19 cellular contexts compared by ENCODE assay signal in the genomic region with DNA sequence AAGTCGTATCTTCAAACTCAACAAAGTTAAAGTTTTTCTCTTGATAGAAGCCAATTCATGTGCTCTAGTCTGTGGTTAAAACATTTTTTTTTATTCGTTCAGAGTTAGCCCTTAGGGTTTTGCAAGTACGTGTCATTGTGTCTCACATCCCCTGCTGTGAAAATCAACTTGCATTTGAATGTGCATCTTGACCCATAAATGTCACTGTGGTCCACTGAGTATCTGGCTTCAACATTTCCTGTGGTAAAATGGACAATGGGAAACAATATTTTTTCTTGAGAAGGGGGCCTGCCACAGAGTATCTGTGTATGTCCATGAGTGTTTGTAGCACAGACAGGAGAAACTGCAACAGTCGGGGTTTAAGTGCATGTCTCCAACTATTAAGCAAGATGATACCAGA.
A peak's percentile ranks its signal among the peaks of the same experiment; 100 is the strongest.
DNase-seq lines count a peak whose midpoint lies in the region; TF ChIP-seq lines count a peak whose summit lies in the region.
"Had no signal": no experiment of that assay in that cellular context is flagged by ENCODE, and none has a peak within 500 bp of the region (broad histone marks: within the 10 kb centered on the region; RNA-seq: fewer than 3 reads in every experiment).

No MANE protein-coding gene starts in this region.

- H3K27ac Mint-ChIP-seq in endodermal cell: no peak overlapping the region
- H3K27ac Mint-ChIP-seq: activated naive CD8-positive, alpha-beta T cell; HFFc6; memory B cell had no signal

- H3K36me3 ChIP-seq in endodermal cell (ENCODE audit: control insufficient read depth, insufficient read depth, low read length): no peaks in the 10 kb centered on the region
- H3K36me3 ChIP-seq in smooth muscle cell (ENCODE audit: low read depth): no peaks in the 10 kb centered on the region
- H3K36me3 ChIP-seq: gastroesophageal sphincter had no signal

- 40 to 64% methylated on average over 4 of the region's 4 CpGs for WGBS in endodermal cell (ENCODE audit: insufficient coverage in 1 of 2, insufficient read length in 1 of 2), 2 experiments
- WGBS in smooth muscle cell (ENCODE audit: low lambda C conversion rate): 33% methylated on average over 4 of the region's 4 CpGs

- H3K9ac ChIP-seq in endodermal cell (ENCODE audit: extremely low read depth, low read length, poor library complexity, severe bottlenecking): no peak overlapping the region
- H3K9ac ChIP-seq in smooth muscle cell (ENCODE audit: low read depth): no peak overlapping the region

- H3K4me3 Mint-ChIP-seq in endodermal cell: no peak overlapping the region
- H3K4me3 Mint-ChIP-seq: activated naive CD8-positive, alpha-beta T cell; activated T-cell treated with anti-CD3 and anti-CD28 coated beads, Interleukin-2, amount 50 U/mL, for 4 hours; CD8-positive, alpha-beta memory T cell; HFFc6; memory B cell had no signal

- TF ChIP-seq CTCF in endodermal cell (conservative IDR thresholded peaks at IDR 0.05) (no peak), smooth muscle cell (IDR thresholded peaks at IDR 0.05; ENCODE audit: borderline replicate concordance, insufficient read depth, poor library complexity, severe bottlenecking) (no peak)

- peak overlapping the region; percentile 57 for H3K4me2 ChIP-seq in smooth muscle cell

- H3K27ac ChIP-seq in endodermal cell (ENCODE audit: low read depth, low read length) (peak overlapping the region; percentile 12), smooth muscle cell (ENCODE audit: low read depth) (peak overlapping the region; percentile 44)
- H3K27ac ChIP-seq: gastroesophageal sphincter had no signal

- H2AFZ ChIP-seq in smooth muscle cell (ENCODE audit: low read depth): peak overlapping the region; percentile 20

- H3K79me2 ChIP-seq in smooth muscle cell (ENCODE audit: low read depth): no peaks in the 10 kb centered on the region

- H3K4me1 ChIP-seq in endodermal cell (ENCODE audit: control insufficient read depth, insufficient read depth, low read length): no peaks in the 10 kb centered on the region
- peaks cover 19% of the 10 kb centered on the region for H3K4me1 ChIP-seq in smooth muscle cell (ENCODE audit: low read depth)
- H3K4me1 ChIP-seq: gastroesophageal sphincter had no signal

- peak; percentile 2 to 92 (median 62) for DNase-seq in NCI-H1417 (lab: John Stamatoyannopoulos, UW)
- DNase-seq in NCI-H1417 treated with DMSO at 0.1 percent for 48 hours (lab: John Stamatoyannopoulos, UW): no peak
- peak; percentile 57 for DNase-seq in NCI-H460 (ENCODE audit: extremely low read depth, low read depth)
- DNase-seq in endodermal cell: no peak
- DNase-seq in smooth muscle cell (lab: John Stamatoyannopoulos, UW; ENCODE audit: unreplicated experiment): no peak
- no peak for DNase-seq in DMS 273 treated with DMSO at 0.1 percent for 48 hours (lab: John Stamatoyannopoulos, UW)
- DNase-seq in NCI-H526 treated with DMSO at 0.1 percent for 48 hours (lab: John Stamatoyannopoulos, UW): no peak
- no peak for DNase-seq in NCI-H524 treated with DMSO at 0.1 percent for 48 hours (lab: John Stamatoyannopoulos, UW)
- DNase-seq: activated CD4-positive, alpha-beta T cell treated with anti-CD3 and anti-CD28 coated beads, Interleukin-2, amount 50 U/mL, for 4 hours; activated T-cell treated with anti-CD3 and anti-CD28 coated beads, Interleukin-2, amount 50 U/mL, for 4 hours; CD8-positive, alpha-beta memory T cell; HFFc6; NCI-H1105; NCI-H345; right cardiac atrium; stimulated activated CD4-positive, alpha-beta T cell treated with anti-CD3 and anti-CD28 coated beads, Interleukin-2, amount 100 ng/mL, for 48 hours had no signal

- peaks cover 5% of the 10 kb centered on the region for H3F3A ChIP-seq in smooth muscle cell (ENCODE audit: low read depth)

- H3K4me3 ChIP-seq in endodermal cell (ENCODE audit: low read length) (no peak overlapping the region), smooth muscle cell (no peak overlapping the region)
- H3K4me3 ChIP-seq: gastroesophageal sphincter had no signal

- no peaks in the 10 kb centered on the region for H3K9me3 Mint-ChIP-seq in endodermal cell
- H3K9me3 Mint-ChIP-seq: HFFc6, memory B cell had no signal

- no peaks in the 10 kb centered on the region for H3K27me3 Mint-ChIP-seq in endodermal cell (ENCODE audit: insufficient read depth)
- H3K27me3 Mint-ChIP-seq: activated naive CD8-positive, alpha-beta T cell; CD8-positive, alpha-beta memory T cell; memory B cell had no signal

- H3K27me3 ChIP-seq in endodermal cell (ENCODE audit: control insufficient read depth, insufficient read depth, low read length, poor library complexity, severe bottlenecking) (no peaks in the 10 kb centered on the region), smooth muscle cell (ENCODE audit: low read depth) (no peaks in the 10 kb centered on the region)
- H3K27me3 ChIP-seq: gastroesophageal sphincter had no signal

- H3K4me1 Mint-ChIP-seq in endodermal cell: peaks cover 15% of the 10 kb centered on the region
- H3K4me1 Mint-ChIP-seq: CD8-positive, alpha-beta memory T cell; memory B cell had no signal

- no peaks in the 10 kb centered on the region for H3K36me3 Mint-ChIP-seq in endodermal cell (ENCODE audit: low read depth)
- H3K36me3 Mint-ChIP-seq: activated naive CD8-positive, alpha-beta T cell; CD8-positive, alpha-beta memory T cell; memory B cell had no signal

- H3K9me3 ChIP-seq in endodermal cell (ENCODE audit: control insufficient read depth, low read length): no peaks in the 10 kb centered on the region
- H3K9me3 ChIP-seq in smooth muscle cell (replicated peaks; ENCODE audit: low read depth): no peaks in the 10 kb centered on the region
- H3K9me3 ChIP-seq: gastroesophageal sphincter had no signal

- H4K20me1 ChIP-seq in smooth muscle cell (ENCODE audit: low read depth): no peaks in the 10 kb centered on the region

Comparison
In these comparisons a context has a peak if more than half of its experiments do, and no peak if none do; other contexts are left out.
1. DNase-seq: peak in NCI-H1417 (3 of 3) and NCI-H460 (single experiment); none in NCI-H1417 treated with DMSO at 0.1 percent for 48 hours (single experiment), endodermal cell (single experiment), smooth muscle cell (single experiment), DMS 273 treated with DMSO at 0.1 percent for 48 hours (single experiment), NCI-H526 treated with DMSO at 0.1 percent for 48 hours (single experiment) and NCI-H524 treated with DMSO at 0.1 percent for 48 hours (single experiment).